In genomic region chr16:67206838-67207115, GRCh38 we compare ENCODE assay signal across 18 cellular contexts. TPM values are rescaled to one million over a fixed set of nuclear protein-coding genes. Genes with fewer than 3 reads are reported as not detected.
A peak's percentile ranks its signal among the peaks of the same experiment; 100 is the strongest.
DNase-seq lines count a peak whose midpoint lies in the region; FAIRE-seq and TF ChIP-seq lines count a peak whose summit lies in the region.
"Had no signal": no experiment of that assay in that cellular context is flagged by ENCODE, and none has a peak within 500 bp of the region (broad histone marks: within the 10 kb centered on the region; RNA-seq: fewer than 3 reads in every experiment).

No MANE protein-coding gene starts in this region.

- H3K9me3 Mint-ChIP-seq in Caco-2 (ENCODE audit: unreplicated experiment) (no peaks in the 10 kb centered on the region), HFFc6 (no peaks in the 10 kb centered on the region), neural crest cell (no peaks in the 10 kb centered on the region)
- H3K9me3 Mint-ChIP-seq: T-helper 1 cell treated with Interleukin-12 subunit alpha and Interleukin-12 subunit beta and Interleukin-4 antibody, amounts not matched to agents 30 μg/mL and 1 μg/mL, for 36 hours had no signal

- peaks cover 8% of the 10 kb centered on the region for H3K4me1 Mint-ChIP-seq in Caco-2 (ENCODE audit: low read depth, unreplicated experiment)
- H3K4me1 Mint-ChIP-seq in HFFc6 (ENCODE audit: low read depth) = peaks cover 24% of the 10 kb centered on the region
- peaks cover 6% of the 10 kb centered on the region for H3K4me1 Mint-ChIP-seq in neural crest cell

- H3K27me3 Mint-ChIP-seq in Caco-2 (ENCODE audit: insufficient read depth, unreplicated experiment) (no peaks in the 10 kb centered on the region), HFFc6 (ENCODE audit: insufficient read depth) (peaks cover 4% of the 10 kb centered on the region), neural crest cell (ENCODE audit: low read depth) (peaks cover 2% of the 10 kb centered on the region)

- 74 to 84% methylated on average over 3 of the region's 3 CpGs for WGBS in tibial nerve, 2 donors

- BruUV-seq in Caco-2 (replicated peaks; lab: Mats Ljungman, UMichigan) = no TSS peak

- TF ChIP-seq CTCF in Caco-2 (IDR thresholded peaks at IDR 0.05; ENCODE audit: insufficient read depth in 1 of 2, low read depth in 1 of 2, low read length in 1 of 2, severe bottlenecking in 1 of 2, unreplicated experiment in 1 of 2) (no peak), HFFc6 (IDR thresholded peaks at IDR 0.05) (no peak), bronchial epithelial cell (IDR thresholded peaks at IDR 0.05; ENCODE audit: insufficient read depth, low read length, severe bottlenecking) (no peak), neural crest cell (conservative IDR thresholded peaks at IDR 0.05) (no peak), tibial nerve (IDR thresholded peaks at IDR 0.05) (no peak)

- POLR2A ChIA-PET in Caco-2 (lab: Charles Lee) = no interaction called here

- no peak for DNase-seq in Caco-2
- peak; percentile 25 for DNase-seq in HFFc6
- peak; percentile 67 for DNase-seq in bronchial epithelial cell (ENCODE audit: low read depth)
- DNase-seq in neural crest cell (ENCODE audit: low read depth, low spot score) = no peak
- no peak for DNase-seq in tibial nerve (ENCODE audit: low spot score in 2 of 2)
- no peak for DNase-seq in cerebellum (ENCODE audit: low spot score)
- DNase-seq in GM12891 (ENCODE audit: insufficient read length, low spot score) = no peak
- DNase-seq: activated effector memory CD4-positive, alpha-beta T cell treated with anti-CD3 and anti-CD28 coated beads, Interleukin-2, amount 50 U/mL, for 16 hours; amygdala; foreskin melanocyte; SHP77 treated with DMSO at 0.1 percent for 48 hours; stimulated activated CD4-positive, alpha-beta T cell treated with anti-CD3 and anti-CD28 coated beads, Interleukin-2, amount 100 ng/mL, for 48 hours; testis had no signal

- H3K4me3 Mint-ChIP-seq in Caco-2 (ENCODE audit: unreplicated experiment) = no peak overlapping the region
- no peak overlapping the region for H3K4me3 Mint-ChIP-seq in HFFc6
- peak overlapping the region; percentile 45 for H3K4me3 Mint-ChIP-seq in neural crest cell
- H3K4me3 Mint-ChIP-seq: T-helper 1 cell treated with Interleukin-12 subunit alpha and Interleukin-12 subunit beta and Interleukin-4 antibody, amounts not matched to agents 30 μg/mL and 1 μg/mL, for 36 hours had no signal

- intact Hi-C loops in Caco-2 (cut with micrococcal nuclease; ENCODE audit: unreplicated experiment) = no loop called here

- H3K4me1 ChIP-seq in Caco-2 (peaks cover 12% of the 10 kb centered on the region; the same call in 1 of the 2 replicates), tibial nerve (no peaks in the 10 kb centered on the region)
- H3K4me1 ChIP-seq: left lung had no signal

- H3K27me3 ChIP-seq in Caco-2 (replicated peaks; ENCODE audit: control insufficient read depth, insufficient read depth, low read length) (no peaks in the 10 kb centered on the region), bronchial epithelial cell (ENCODE audit: control insufficient read depth, insufficient read depth, low read length) (no peaks in the 10 kb centered on the region), tibial nerve (no peaks in the 10 kb centered on the region)
- H3K27me3 ChIP-seq: left lung, ovary, testis had no signal

- H3K36me3 Mint-ChIP-seq in Caco-2 (ENCODE audit: insufficient read depth, unreplicated experiment) (peaks cover 38% of the 10 kb centered on the region), HFFc6 (ENCODE audit: low read depth) (no peaks in the 10 kb centered on the region), neural crest cell (ENCODE audit: low read depth) (no peaks in the 10 kb centered on the region)

- FAIRE-seq in bronchial epithelial cell (lab: Jason Lieb, UNC) = no peak
- FAIRE-seq in GM12891 (lab: Jason Lieb, UNC) = no peak
- FAIRE-seq: endometrium had no signal

- no peak for TF ChIP-seq EP300 in tibial nerve (IDR thresholded peaks at IDR 0.05)

- H3K9me3 ChIP-seq in Caco-2 (no peaks in the 10 kb centered on the region), tibial nerve (no peaks in the 10 kb centered on the region)
- H3K9me3 ChIP-seq: left lung, ovary, testis had no signal

- CTCF ChIA-PET in Caco-2 (lab: Charles Lee) = interaction anchor here (0.5 kb wide), 1 partner anchor 40 kb away, joined by 5 read pairs; no protein-coding TSS in a partner anchor

- H3K27ac Mint-ChIP-seq in Caco-2 (ENCODE audit: unreplicated experiment) (peak overlapping the region; percentile 9), HFFc6 (peak overlapping the region; percentile 75), neural crest cell (ENCODE audit: unreplicated experiment) (no peak overlapping the region)
- H3K27ac Mint-ChIP-seq: T-helper 1 cell treated with Interleukin-12 subunit alpha and Interleukin-12 subunit beta and Interleukin-4 antibody, amounts not matched to agents 30 μg/mL and 1 μg/mL, for 36 hours had no signal

- no peaks in the 10 kb centered on the region; the same call in 1 of the 2 replicates for H3K36me3 ChIP-seq in Caco-2 (ENCODE audit: control insufficient read depth, insufficient read depth, low read length)
- peaks cover 18% of the 10 kb centered on the region for H3K36me3 ChIP-seq in bronchial epithelial cell (ENCODE audit: control insufficient read depth, insufficient read depth, low read length)
- H3K36me3 ChIP-seq in tibial nerve = peaks cover 0 to 92% (median 0%) of the 10 kb centered on the region in 3 donors
- H3K36me3 ChIP-seq: ovary had no signal

- no peak overlapping the region for H3K4me3 ChIP-seq in Caco-2 (ENCODE audit: low read depth, low read length)
- H3K4me3 ChIP-seq in bronchial epithelial cell (ENCODE audit: low read depth, low read length) = no peak overlapping the region
- H3K4me3 ChIP-seq in tibial nerve = no peak overlapping the region
- H3K4me3 ChIP-seq: left lung, ovary, testis had no signal

- H3K27ac ChIP-seq in tibial nerve = no peak overlapping the region
- H3K27ac ChIP-seq: left lung, ovary, testis had no signal

- no peak for TF ChIP-seq POLR2A in tibial nerve (IDR thresholded peaks at IDR 0.05)
- no peak for TF ChIP-seq POLR2A in GM12891 (IDR thresholded peaks at IDR 0.05; ENCODE audit: low read depth, low read length)

TF ChIP-seq in GM12891, 5 proteins besides CTCF, POLR2A, EP300 and RAD21:
- TF ChIP-seq SPI1 (IDR thresholded peaks at IDR 0.05; ENCODE audit: low read depth, low read length) = no peak
- no peak for TF ChIP-seq POU2F2 (IDR thresholded peaks at IDR 0.05; ENCODE audit: low read depth, low read length)
- no peak for TF ChIP-seq POLR2AphosphoS5 (IDR thresholded peaks at IDR 0.05; ENCODE audit: low read depth, low read length)
- TF ChIP-seq TAF1 (IDR thresholded peaks at IDR 0.05; ENCODE audit: low read depth, low read length) = no peak
- TF ChIP-seq PAX5 (IDR thresholded peaks at IDR 0.05; ENCODE audit: insufficient read depth, low read length, severe bottlenecking) = no peak

RNA-seq across cellular contexts. Expression of gene ELMO3, which starts 7.8 kb away (rescaled TPM):
- total RNA-seq in Caco-2 (2022) = 27.8 and 28.7 TPM in 2 replicates
- 1 to 10 TPM in 3 of 6 experiments, under 1 TPM in 3; 0.79 to 1.3 (median 1.1) TPM for total RNA-seq in HFFc6 (2021; fragmentation: NEBNext Ultra II Directional; extraction: Animal tissue kit (Norgen Biotek cat#: 25700))
- 25.6 and 44.0 TPM in 2 replicates for total RNA-seq in bronchial epithelial cell
- 3.9 and 4.5 TPM in 2 replicates for total RNA-seq in neural crest cell
- total RNA-seq in tibial nerve = 10 to 100 TPM in 1 of 4 donors, 1 to 10 TPM in 3; 2.4 to 14.4 (median 4.4) TPM
- 0.54 TPM for total RNA-seq in cerebellum
- 1.5 TPM for polyA plus RNA-seq in GM12891 (2012; ENCODE audit: low read depth, missing spikeins)

RNA-seq across cellular contexts. Expression of gene E2F4, which starts 14.8 kb away (rescaled TPM):
- total RNA-seq in Caco-2 (2022) (113 and 115 TPM in 2 replicates), bronchial epithelial cell (47.1 and 47.6 TPM in 2 replicates), neural crest cell (89.7 and 97.0 TPM in 2 replicates), tibial nerve (100 to 1,000 TPM in 2 of 4 donors, 10 to 100 TPM in 2; 60.1 to 119 (median 99.8) TPM), cerebellum (25.6 TPM)
- 10 to 100 TPM; 52.9 to 64.7 (median 61.0) TPM for total RNA-seq in HFFc6 (2021; fragmentation: NEBNext Ultra II Directional; extraction: Animal tissue kit (Norgen Biotek cat#: 25700))
- 65.9 TPM for polyA plus RNA-seq in GM12891 (2012; ENCODE audit: low read depth, missing spikeins)

RNA-seq across cellular contexts. Expression of gene EXOC3L1, which starts 16.8 kb away (rescaled TPM):
- total RNA-seq in Caco-2 (2022) (0.61 and 0.72 TPM in 2 replicates), bronchial epithelial cell (not detected in 2 replicates), neural crest cell (0.30 and 0.44 TPM in 2 replicates), tibial nerve (1 to 10 TPM in 3 of 4 donors, under 1 TPM in 1; 0.66 to 3.9 (median 2.6) TPM), cerebellum (2.1 TPM)
- under 1 TPM in 1 of 6 experiments, not detected in 5; 0.18 TPM for total RNA-seq in HFFc6 (2021; fragmentation: NEBNext Ultra II Directional; extraction: Animal tissue kit (Norgen Biotek cat#: 25700))
- not detected for polyA plus RNA-seq in GM12891 (2012; ENCODE audit: low read depth, missing spikeins)
- polyA plus RNA-seq: BJ had no signal

RNA-seq across cellular contexts. Expression of gene TMEM208, which starts 20.2 kb away (rescaled TPM):
- total RNA-seq in Caco-2 (2022) = 63.8 and 69.7 TPM in 2 replicates
- total RNA-seq in HFFc6 (2021; fragmentation: NEBNext Ultra II Directional; extraction: Animal tissue kit (Norgen Biotek cat#: 25700)) = 10 to 100 TPM; 50.9 to 67.8 (median 58.4) TPM
- total RNA-seq in bronchial epithelial cell = 35.1 and 56.9 TPM in 2 replicates
- 35.7 and 36.1 TPM in 2 replicates for total RNA-seq in neural crest cell
- total RNA-seq in tibial nerve = 10 to 100 TPM; 28.0 to 47.6 (median 41.2) TPM
- 10.7 TPM for total RNA-seq in cerebellum
- 35.4 TPM for polyA plus RNA-seq in GM12891 (2012; ENCODE audit: low read depth, missing spikeins)

RNA-seq across cellular contexts. Expression of gene MATCAP1, which starts 23.0 kb away (rescaled TPM):
- total RNA-seq in Caco-2 (2022) (22.2 and 28.6 TPM in 2 replicates), bronchial epithelial cell (5.5 and 5.8 TPM in 2 replicates), neural crest cell (90.9 and 97.7 TPM in 2 replicates), tibial nerve (10 to 100 TPM; 13.6 to 42.9 (median 18.9) TPM), cerebellum (86.7 TPM)
- total RNA-seq in HFFc6 (2021; fragmentation: NEBNext Ultra II Directional; extraction: Animal tissue kit (Norgen Biotek cat#: 25700)) = 10 to 100 TPM in 5 of 6 experiments, 1 to 10 TPM in 1; 9.6 to 13.8 (median 11.6) TPM
- polyA plus RNA-seq in GM12891 (2012; ENCODE audit: low read depth, missing spikeins) = 19.1 TPM

Comparison
In these comparisons a context has a peak if more than half of its experiments do, and no peak if none do; other contexts are left out.
1. DNase-seq: peak in HFFc6 (single experiment) and bronchial epithelial cell (single experiment); none in Caco-2 (0 of 2), neural crest cell (single experiment), tibial nerve (0 of 2), cerebellum (single experiment) and GM12891 (single experiment).